ENCODE assay signal across 10 cellular contexts in genomic region chr20:32539063-32539816, GRCh38. TPM values are rescaled to one million over a fixed set of nuclear protein-coding genes. Genes with fewer than 3 reads are reported as not detected.
DNase-seq lines count a peak whose midpoint lies in the region; ATAC-seq lines count a peak whose summit lies in the region.
"Had no signal": no experiment of that assay in that cellular context is flagged by ENCODE, and none has a peak within 500 bp of the region (broad histone marks: within the 10 kb centered on the region; RNA-seq: fewer than 3 reads in every experiment).

No MANE protein-coding gene starts in this region.

- H3K27ac ChIP-seq in SJCRH30, result no peak overlapping the region
- H3K27ac ChIP-seq: body of pancreas had no signal

- no peak for ATAC-seq in activated T-cell treated with anti-CD3 and anti-CD28 coated beads, Interleukin-2, amount 50 U/mL, for 72 hours (replicated peaks in 1 of 2)
- ATAC-seq in memory B cell (ENCODE audit: low read depth) (no peak), Right ventricle myocardium superior (ENCODE audit: poor library complexity) (no peak)
- ATAC-seq: body of pancreas had no signal

- H3K4me1 Mint-ChIP-seq in activated T-cell treated with anti-CD3 and anti-CD28 coated beads, Interleukin-2, amount 50 U/mL, for 72 hours (ENCODE audit: low read depth), result peaks cover 86% of the 10 kb centered on the region
- peaks cover 48% of the 10 kb centered on the region for H3K4me1 Mint-ChIP-seq in memory B cell

- peak overlapping the region; percentile 79 to 85 for H3K4me3 Mint-ChIP-seq in activated T-cell treated with anti-CD3 and anti-CD28 coated beads, Interleukin-2, amount 50 U/mL, for 72 hours
- H3K4me3 Mint-ChIP-seq in memory B cell, result peak overlapping the region; percentile 70

- intact Hi-C loops in Right ventricle myocardium superior (cut with DNase I), result no loop called here

- no peaks in the 10 kb centered on the region for H3K9me3 ChIP-seq in SJCRH30 (replicated peaks)
- H3K9me3 ChIP-seq: body of pancreas had no signal

- no peaks in the 10 kb centered on the region for H3K9me3 Mint-ChIP-seq in activated T-cell treated with anti-CD3 and anti-CD28 coated beads, Interleukin-2, amount 50 U/mL, for 72 hours
- H3K9me3 Mint-ChIP-seq in memory B cell, result no peaks in the 10 kb centered on the region

- no peak overlapping the region for H3K4me3 ChIP-seq in SJCRH30
- H3K4me3 ChIP-seq: body of pancreas had no signal

- peaks cover 65% of the 10 kb centered on the region for H3K27me3 ChIP-seq in SJCRH30
- H3K27me3 ChIP-seq: body of pancreas had no signal

- H3K4me1 ChIP-seq in SJCRH30, result peaks cover 12% of the 10 kb centered on the region

- H3K27ac Mint-ChIP-seq in activated T-cell treated with anti-CD3 and anti-CD28 coated beads, Interleukin-2, amount 50 U/mL, for 72 hours, result peak overlapping the region; percentile 99
- H3K27ac Mint-ChIP-seq in memory B cell, result peak overlapping the region; percentile 86

- no peaks in the 10 kb centered on the region for H3K36me3 ChIP-seq in SJCRH30

- H3K27me3 Mint-ChIP-seq in activated T-cell treated with anti-CD3 and anti-CD28 coated beads, Interleukin-2, amount 50 U/mL, for 72 hours (ENCODE audit: low read depth), result no peaks in the 10 kb centered on the region
- no peaks in the 10 kb centered on the region for H3K27me3 Mint-ChIP-seq in memory B cell

- H3K36me3 Mint-ChIP-seq in activated T-cell treated with anti-CD3 and anti-CD28 coated beads, Interleukin-2, amount 50 U/mL, for 72 hours (ENCODE audit: insufficient read depth in 2 of 2), result peaks cover 2 to 8% of the 10 kb centered on the region in 2 donors
- H3K36me3 Mint-ChIP-seq in memory B cell, result peaks cover 5% of the 10 kb centered on the region

- DNase-seq in stimulated activated CD4-positive, alpha-beta T cell treated with anti-CD3 and anti-CD28 coated beads, Interleukin-1b, Interleukin-23, amount 100 ng/mL, for 48 hours, result peak; percentile 43
- DNase-seq in stimulated activated CD4-positive, alpha-beta T cell treated with anti-CD3 and anti-CD28 coated beads, Interleukin-4, amount 100 ng/mL, for 1 hour, result no peak
- peak in 1 of 2 donors; percentile 38 for DNase-seq in activated T-cell treated with anti-CD3 and anti-CD28 coated beads, Interleukin-2, amount 50 U/mL, for 72 hours
- DNase-seq in memory B cell (ENCODE audit: low spot score in 2 of 2) (no peak), NCI-H345 treated with DMSO at 0.1 percent for 48 hours (lab: John Stamatoyannopoulos, UW; ENCODE audit: unreplicated experiment) (no peak), germinal center (ENCODE audit: low spot score) (no peak), Right ventricle myocardium superior (no peak), SJCRH30 (no peak)
- DNase-seq: SW 1271 had no signal

RNA-seq across cellular contexts. Expression of gene NOL4L, which starts 45.9 kb away (rescaled TPM):
- total RNA-seq in activated T-cell treated with anti-CD3 and anti-CD28 coated beads, Interleukin-2, amount 50 U/mL, for 72 hours, result 10 to 100 TPM; 28.2 to 30.0 TPM
- 3.5 TPM for total RNA-seq in Right ventricle myocardium superior
- total RNA-seq in SJCRH30 (2014; rRNA removed; shearing (Covaris generic)), result 2.4 and 2.5 TPM in 2 replicates
